In genomic region chr21:25458484-25458883, GRCh38 we compare ENCODE assay signal across 18 cellular contexts.
DNase-seq lines count a peak whose midpoint lies in the region; ATAC-seq, FAIRE-seq and TF ChIP-seq lines count a peak whose summit lies in the region.
"Had no signal": no experiment of that assay in that cellular context is flagged by ENCODE, and none has a peak within 500 bp of the region (broad histone marks: within the 10 kb centered on the region; RNA-seq: fewer than 3 reads in every experiment).

No MANE protein-coding gene starts in this region.

- FAIRE-seq in GM12891 (lab: Jason Lieb, UNC): peak; percentile 74

- H3K36me3 Mint-ChIP-seq in activated CD4-positive, alpha-beta T cell treated with anti-CD3 and anti-CD28 coated beads for 36 hours (ENCODE audit: low read depth): peaks cover 31% of the 10 kb centered on the region
- H3K36me3 Mint-ChIP-seq in activated CD8-positive, alpha-beta T cell treated with anti-CD3 and anti-CD28 coated beads for 36 hours (ENCODE audit: low read depth): peaks cover 57% of the 10 kb centered on the region
- peaks cover 4 to 10% of the 10 kb centered on the region in 2 donors for H3K36me3 Mint-ChIP-seq in naive B cell
- H3K36me3 Mint-ChIP-seq: brain, neural progenitor cell had no signal

- intact Hi-C loops in activated CD4-positive, alpha-beta T cell treated with anti-CD3 and anti-CD28 coated beads for 36 hours (cut with DNase I, micrococcal nuclease): loop anchor here in 1 of 2 experiments (10.0 kb wide), 2 partner anchors 276 to 1116 kb away; partner anchors contain the start of genes ATP5PF, CYYR1 and GABPA
- intact Hi-C loops in activated CD8-positive, alpha-beta T cell treated with anti-CD3 and anti-CD28 coated beads for 36 hours (cut with micrococcal nuclease): no loop called here

- DNase-seq in activated CD4-positive, alpha-beta T cell treated with anti-CD3 and anti-CD28 coated beads for 36 hours: no peak
- DNase-seq in activated CD4-positive, alpha-beta T cell treated with anti-CD3 and anti-CD28 coated beads, Interleukin-2, amount 50 U/mL, for 4 hours: no peak
- DNase-seq in GM12891 (ENCODE audit: insufficient read length, low spot score) (no peak), naive B cell (no peak), KG1 (lab: John Stamatoyannopoulos, UW) (no peak)
- no peak for DNase-seq in activated CD8-positive, alpha-beta T cell treated with anti-CD3 and anti-CD28 coated beads for 36 hours
- DNase-seq: foreskin melanocyte; MG63; NCI-H82; Peyer's patch; retina; stimulated activated CD4-positive, alpha-beta T cell treated with anti-CD3 and anti-CD28 coated beads, Interleukin-12 subunit alpha, Interleukin-12 subunit beta, amount 100 ng/mL, for 4 hours; tibial artery had no signal

- no peak for TF ChIP-seq CTCF in activated CD8-positive, alpha-beta T cell treated with anti-CD3 and anti-CD28 coated beads for 36 hours (IDR thresholded peaks at IDR 0.05)

- H3K27ac Mint-ChIP-seq in activated CD4-positive, alpha-beta T cell treated with anti-CD3 and anti-CD28 coated beads for 36 hours: peak overlapping the region; percentile 95
- H3K27ac Mint-ChIP-seq in activated CD8-positive, alpha-beta T cell treated with anti-CD3 and anti-CD28 coated beads for 36 hours: peak overlapping the region; percentile 99
- peak overlapping the region; percentile 86 to 95 (median 88) for H3K27ac Mint-ChIP-seq in naive B cell
- H3K27ac Mint-ChIP-seq: brain, neural progenitor cell had no signal

- POLR2A ChIA-PET in activated CD4-positive, alpha-beta T cell treated with anti-CD3 and anti-CD28 coated beads for 36 hours (lab: Charles Lee): interaction anchor here (2.4 to 3.1 kb wide), 2 partner anchors 104 to 115 kb away, joined by 18 to 30 read pairs; no protein-coding TSS in a partner anchor
- POLR2A ChIA-PET in activated CD8-positive, alpha-beta T cell treated with anti-CD3 and anti-CD28 coated beads for 36 hours (lab: Charles Lee): interaction anchor here (1.2 to 8.1 kb wide), 4 partner anchors 29 to 114 kb away, joined by 3 to 117 read pairs (median 44); no protein-coding TSS in a partner anchor

- CTCF ChIA-PET in activated CD4-positive, alpha-beta T cell treated with anti-CD3 and anti-CD28 coated beads for 36 hours (lab: Charles Lee): interaction anchor here (2.3 kb wide), 1 partner anchor 29 kb away, joined by 6 read pairs; no protein-coding TSS in a partner anchor
- CTCF ChIA-PET in activated CD8-positive, alpha-beta T cell treated with anti-CD3 and anti-CD28 coated beads for 36 hours (lab: Charles Lee): interaction anchor here (0.9 kb wide), 1 partner anchor 49 kb away, joined by 3 read pairs; no protein-coding TSS in a partner anchor

- no peaks in the 10 kb centered on the region for H3K27me3 Mint-ChIP-seq in activated CD4-positive, alpha-beta T cell treated with anti-CD3 and anti-CD28 coated beads for 36 hours
- no peaks in the 10 kb centered on the region for H3K27me3 Mint-ChIP-seq in activated CD8-positive, alpha-beta T cell treated with anti-CD3 and anti-CD28 coated beads for 36 hours
- no peaks in the 10 kb centered on the region for H3K27me3 Mint-ChIP-seq in naive B cell
- H3K27me3 Mint-ChIP-seq: brain had no signal

- peak overlapping the region; percentile 42 for H3K4me3 Mint-ChIP-seq in activated CD4-positive, alpha-beta T cell treated with anti-CD3 and anti-CD28 coated beads for 36 hours
- peak overlapping the region; percentile 14 for H3K4me3 Mint-ChIP-seq in activated CD8-positive, alpha-beta T cell treated with anti-CD3 and anti-CD28 coated beads for 36 hours
- peak overlapping the region in 1 of 8 donors; percentile 4 for H3K4me3 Mint-ChIP-seq in naive B cell
- H3K4me3 Mint-ChIP-seq: brain, neural progenitor cell had no signal

- peak; percentile 35; the same call in 1 of the 2 replicates for TF ChIP-seq POLR2A in GM12891 (IDR thresholded peaks at IDR 0.05; ENCODE audit: low read depth, low read length)

- H3K9me3 Mint-ChIP-seq in activated CD4-positive, alpha-beta T cell treated with anti-CD3 and anti-CD28 coated beads for 36 hours (ENCODE audit: low read depth): peaks cover 8% of the 10 kb centered on the region
- peaks cover 15% of the 10 kb centered on the region for H3K9me3 Mint-ChIP-seq in activated CD8-positive, alpha-beta T cell treated with anti-CD3 and anti-CD28 coated beads for 36 hours
- H3K9me3 Mint-ChIP-seq in naive B cell: peaks cover 2 to 10% (median 6%) of the 10 kb centered on the region in 7 donors
- H3K9me3 Mint-ChIP-seq: brain, neural progenitor cell had no signal

- H3K4me1 Mint-ChIP-seq in activated CD4-positive, alpha-beta T cell treated with anti-CD3 and anti-CD28 coated beads for 36 hours: peaks cover 86% of the 10 kb centered on the region
- peaks cover 86% of the 10 kb centered on the region for H3K4me1 Mint-ChIP-seq in activated CD8-positive, alpha-beta T cell treated with anti-CD3 and anti-CD28 coated beads for 36 hours (ENCODE audit: low read depth)
- H3K4me1 Mint-ChIP-seq in naive B cell: peaks cover 28 to 47% (median 39%) of the 10 kb centered on the region in 3 donors
- H3K4me1 Mint-ChIP-seq: brain, neural progenitor cell had no signal

- ATAC-seq in activated CD4-positive, alpha-beta T cell treated with anti-CD3 and anti-CD28 coated beads for 36 hours: no peak
- ATAC-seq in activated CD8-positive, alpha-beta T cell treated with anti-CD3 and anti-CD28 coated beads for 36 hours: no peak
- ATAC-seq in naive B cell (ENCODE audit: low read depth in 2 of 2) (no peak), GM19395 (IDR thresholded peaks at IDR 0.05; ENCODE audit: unreplicated experiment) (no peak), GM21390 (IDR thresholded peaks at IDR 0.05; ENCODE audit: unreplicated experiment) (no peak)
- ATAC-seq: SK-N-SH treated with all-trans-retinoic acid at 6 μM for 48 hours had no signal

TF ChIP-seq in GM12891, 5 proteins besides CTCF, POLR2A, EP300 and RAD21:
- TF ChIP-seq TAF1 (IDR thresholded peaks at IDR 0.05; ENCODE audit: low read depth, low read length) (no peak), SPI1 (IDR thresholded peaks at IDR 0.05; ENCODE audit: low read depth, low read length) (no peak), POLR2AphosphoS5 (IDR thresholded peaks at IDR 0.05; ENCODE audit: low read depth, low read length) (peak; percentile 32; the same call in 1 of the 2 replicates)
